8 cellular contexts compared by ENCODE assay signal in the genomic region with DNA sequence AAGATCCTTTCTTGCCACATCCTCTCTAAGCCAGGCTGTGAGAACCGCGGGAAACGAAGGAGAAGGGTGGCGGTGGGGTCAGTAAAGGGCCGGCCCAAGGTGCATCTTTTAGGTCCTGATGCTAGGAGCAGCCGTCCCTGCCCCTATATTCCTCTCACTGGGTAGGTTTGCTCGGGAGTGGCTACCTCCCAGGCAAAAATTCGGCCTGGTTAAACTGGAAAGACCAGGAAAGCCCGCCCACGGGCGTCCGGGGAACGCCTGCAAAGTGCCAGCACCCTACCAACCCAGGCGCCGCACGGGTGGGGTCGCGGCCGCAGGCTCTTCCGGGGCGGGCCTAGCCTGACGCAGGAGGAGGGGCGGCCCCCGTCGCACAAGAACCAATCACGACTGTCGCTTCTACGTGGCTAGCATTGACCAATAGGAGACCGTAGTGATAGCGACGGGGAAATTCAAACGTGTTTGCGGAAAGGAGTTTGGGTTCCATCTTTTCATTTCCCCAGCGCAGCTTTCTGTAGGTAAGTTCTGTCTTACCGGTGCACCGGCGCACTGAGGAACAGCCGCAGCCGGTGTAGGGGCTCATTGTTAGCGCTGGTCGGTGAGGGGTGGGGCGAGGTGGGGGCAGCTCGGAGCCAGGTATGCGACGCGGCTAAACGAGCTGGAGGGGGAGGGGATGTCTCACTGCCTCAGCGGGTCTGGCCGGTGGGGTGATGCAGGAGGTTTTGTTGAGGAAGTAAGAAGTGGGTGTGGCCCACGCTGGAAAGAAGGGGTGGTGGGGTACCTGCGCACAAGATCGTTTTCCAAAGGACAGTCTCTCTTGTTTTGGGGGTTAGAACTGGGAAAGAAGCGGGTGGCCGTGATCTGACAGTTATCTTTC. TPM values are rescaled to one million over a fixed set of nuclear protein-coding genes. Genes with fewer than 3 reads are reported as not detected.
DNase-seq lines count a peak whose midpoint lies in the region; ATAC-seq and TF ChIP-seq lines count a peak whose summit lies in the region.

TTK (plus strand) TSS at position 451 of the 874 bp plus-strand sequence. CDS start 1,195 bp downstream, outside the sequence.

- peaks cover 20% of the 10 kb centered on the region for H3K4me1 Mint-ChIP-seq in activated B cell treated with CpG ODN at 0.5 μM for 24 hours

- H3K4me3 Mint-ChIP-seq in activated B cell treated with CpG ODN at 0.5 μM for 24 hours: peak within 1 kb of the TSS; percentile 93

- H3K36me3 ChIP-seq in spleen: no peaks in the 10 kb centered on the region

- TF ChIP-seq CTCF in AG04450 (IDR thresholded peaks at IDR 0.05; ENCODE audit: low read depth, low read length) (no peak), activated B cell treated with CpG ODN at 0.5 μM for 24 hours (IDR thresholded peaks at IDR 0.05) (no peak), spleen (IDR thresholded peaks at IDR 0.05 in 8 of 11, conservative IDR thresholded peaks at IDR 0.05 in 3 of 11) (peak in 2 of 11 experiments; percentile 10 to 17)

- in situ Hi-C loops in GM18951 (cut with MboI; ENCODE audit: low sequenced_read_pairs, unreplicated experiment): no loop called here

- H3K9me3 Mint-ChIP-seq in activated B cell treated with CpG ODN at 0.5 μM for 24 hours: no peaks in the 10 kb centered on the region

- H3K27ac ChIP-seq in AG04450 (ENCODE audit: low read depth, low read length): peak within 1 kb of the TSS; percentile 85
- peak within 1 kb of the TSS; percentile 71 to 93 (median 84) for H3K27ac ChIP-seq in spleen

- H3K27ac Mint-ChIP-seq in activated B cell treated with CpG ODN at 0.5 μM for 24 hours: peak within 1 kb of the TSS; percentile 86

- CTCF ChIA-PET in AG04450 (lab: Charles Lee): interaction anchor here (1.4 to 1.5 kb wide), 2 partner anchors 55 to 136 kb away, joined by 5 to 14 read pairs; no protein-coding TSS in a partner anchor
- CTCF ChIA-PET in activated B cell treated with CpG ODN at 0.5 μM for 24 hours (lab: Charles Lee): no interaction called here

- no peaks in the 10 kb centered on the region for H3K27me3 ChIP-seq in AG04450 (ENCODE audit: control insufficient read depth, insufficient read depth, low read length)
- H3K27me3 ChIP-seq in spleen (replicated peaks in 1 of 7): no peaks in the 10 kb centered on the region

- peak; percentile 100 for ATAC-seq in HG03196 (IDR thresholded peaks at IDR 0.05; ENCODE audit: unreplicated experiment)
- ATAC-seq in activated B cell treated with CpG ODN at 0.5 μM for 24 hours (ENCODE audit: low read depth): peak; percentile 100

- H3K9me3 ChIP-seq in AG04450 (ENCODE audit: control insufficient read depth, insufficient read depth, low read length): no peaks in the 10 kb centered on the region
- no peaks in the 10 kb centered on the region for H3K9me3 ChIP-seq in spleen

- H3K36me3 Mint-ChIP-seq in activated B cell treated with CpG ODN at 0.5 μM for 24 hours (ENCODE audit: low read depth): no peaks in the 10 kb centered on the region

- DNase-seq in AG04450 (ENCODE audit: low read depth, low spot score) (peak; percentile 86), NCI-H345 (lab: John Stamatoyannopoulos, UW) (peak; percentile 97), activated B cell treated with CpG ODN at 0.5 μM for 24 hours (peak; percentile 82), inferior parietal cortex (ENCODE audit: extremely low spot score) (peak; percentile 94), spleen (peak; percentile 97)
- peak; percentile 93 for DNase-seq in central memory CD4-positive, alpha-beta T cell

- peaks cover 3 to 24% (median 14%) of the 10 kb centered on the region in 6 donors for H3K4me1 ChIP-seq in spleen

- peak; percentile 84 for TF ChIP-seq POLR2A in GM18951 (IDR thresholded peaks at IDR 0.05; ENCODE audit: extremely low read depth, insufficient read depth, insufficient read length)
- TF ChIP-seq POLR2A in spleen (IDR thresholded peaks at IDR 0.05): no peak

- H3K27me3 Mint-ChIP-seq in activated B cell treated with CpG ODN at 0.5 μM for 24 hours: no peaks in the 10 kb centered on the region

- intact Hi-C loops in activated B cell treated with CpG ODN at 0.5 μM for 24 hours (cut with micrococcal nuclease) (loop anchor here (1.0 to 5.0 kb wide), 9 partner anchors 56 to 1748 kb away; partner anchors contain the start of genes BCKDHB, HMGN3, IRAK1BP1 and LCA5), spleen (cut with DNase I; ENCODE audit: low total_unique reads) (no loop called here)

- POLR2A ChIA-PET in AG04450 (lab: Yijun Ruan, JAX) (no interaction called here), activated B cell treated with CpG ODN at 0.5 μM for 24 hours (lab: Charles Lee) (interaction anchor here (1.0 to 1.2 kb wide), 3 partner anchors 102 to 1749 kb away, joined by 3 to 10 read pairs (median 5); partner anchors contain the start of gene BCKDHB)

- H3K4me3 ChIP-seq in AG04450 (ENCODE audit: low read depth, low read length): peak within 1 kb of the TSS; percentile 80
- H3K4me3 ChIP-seq in spleen: peak within 1 kb of the TSS; percentile 52 to 85 (median 64)

- WGBS in spleen, 5 donors: 0 to 1% (median 1%) methylated on average over 45 to 54 of the region's 54 CpGs

RNA-seq across cellular contexts. Expression of gene TTK, which starts in this region (rescaled TPM):
- polyA plus RNA-seq in AG04450 (2011; rRNA removed) (5.1 and 8.0 TPM in 2 replicates), spleen (1 to 10 TPM in 2 of 3 donors, under 1 TPM in 1; 0.74 to 2.8 (median 1.2) TPM)
- 2.4 and 6.3 TPM in 2 replicates for polyA minus RNA-seq in AG04450 (2011; rRNA and poly(A)+ RNA removed)
- total RNA-seq in activated B cell treated with CpG ODN at 0.5 μM for 24 hours (1.9 and 2.3 TPM in 2 replicates), spleen (1 to 10 TPM; 1.5 to 5.9 (median 2.6) TPM)

Comparison
In these comparisons a context has a peak if more than half of its experiments do, and no peak if none do; other contexts are left out.
1. Peak in every context shown above with its lines: DNase-seq, ATAC-seq, H3K4me3 ChIP-seq and H3K27ac ChIP-seq.